Comparison of ENCODE assay signal across 1 cellular context in genomic region chr1:155174334-155175280, GRCh38.
A peak's percentile ranks its signal among the peaks of the same experiment; 100 is the strongest.
TF ChIP-seq lines count a peak whose summit lies in the region.

No MANE protein-coding gene starts in this region.

TF ChIP-seq in K562, 482 proteins besides CTCF, POLR2A, EP300 and RAD21:
- TF ChIP-seq SNIP1 (IDR thresholded peaks at IDR 0.05; ENCODE audit: low read depth) (no peak), REST (CRISPR knock-in tag; IDR thresholded peaks at IDR 0.05; ENCODE audit: low read depth) (no peak), ZNF830 (CRISPR knock-in tag; IDR thresholded peaks at IDR 0.05) (no peak), RFX1 (IDR thresholded peaks at IDR 0.05) (peak; percentile 88), TAF9B (IDR thresholded peaks at IDR 0.05; ENCODE audit: partially characterized antibody) (no peak), ELF4 (CRISPR knock-in tag; IDR thresholded peaks at IDR 0.05) (no peak), RHOXF2B (CRISPR knock-in tag; conservative IDR thresholded peaks at IDR 0.05) (no peak), MTA3 (IDR thresholded peaks at IDR 0.05; ENCODE audit: borderline replicate concordance) (no peak), HIVEP1 (CRISPR knock-in tag; IDR thresholded peaks at IDR 0.05) (no peak), SIRT6 (IDR thresholded peaks at IDR 0.05; ENCODE audit: low read depth, low read length) (no peak), ZBTB7A (IDR thresholded peaks at IDR 0.05; ENCODE audit: borderline replicate concordance, control insufficient read depth, low read depth, low read length) (peak; percentile 37; the same call in 1 of the 2 replicates), KDM1A (IDR thresholded peaks at IDR 0.05) (0 out of 4 replicates have a peak, but pooled peaks of 1 of the 2 experiments have one; percentile 8), HOMEZ (CRISPR knock-in tag; IDR thresholded peaks at IDR 0.05) (no peak), ZBTB49 (CRISPR knock-in tag; IDR thresholded peaks at IDR 0.05; ENCODE audit: borderline replicate concordance) (no peak), TBP (optimal IDR thresholded peaks at IDR 0.05; ENCODE audit: low read depth, low read length) (no peak), JUN (IDR thresholded peaks at IDR 0.05; ENCODE audit: borderline replicate concordance, low read depth, low read length) (no peak), JUN (CRISPR knock-in tag; IDR thresholded peaks at IDR 0.05; ENCODE audit: borderline replicate concordance) (no peak), CBFA2T2 (conservative IDR thresholded peaks at IDR 0.05) (no peak), ZNF140 (CRISPR knock-in tag; IDR thresholded peaks at IDR 0.05) (no peak), ZNF583 (CRISPR knock-in tag; IDR thresholded peaks at IDR 0.05) (no peak), ZBTB43 (CRISPR knock-in tag; IDR thresholded peaks at IDR 0.05) (no peak), ETV5 (CRISPR knock-in tag; IDR thresholded peaks at IDR 0.05; ENCODE audit: low read depth) (no peak), ZBED1 (IDR thresholded peaks at IDR 0.05) (no peak), NFYB (IDR thresholded peaks at IDR 0.05; ENCODE audit: extremely low read depth, insufficient read length) (no peak), SPI1 (IDR thresholded peaks at IDR 0.05; ENCODE audit: borderline replicate concordance, low read depth, low read length) (0 out of 2 replicates have a peak, but pooled peaks have one; percentile 13), SAP30 (IDR thresholded peaks at IDR 0.05; ENCODE audit: borderline replicate concordance, insufficient read depth, low read depth, low read length, poor library complexity, severe bottlenecking) (no peak), ZNF41 (CRISPR knock-in tag; conservative IDR thresholded peaks at IDR 0.05) (no peak), VEZF1 (CRISPR knock-in tag; IDR thresholded peaks at IDR 0.05) (peak; percentile 46; the same call in 1 of the 2 replicates), BRD4 (IDR thresholded peaks at IDR 0.05) (no peak), SRSF9 (IDR thresholded peaks at IDR 0.05; ENCODE audit: borderline replicate concordance, low read depth, low read length) (no peak), ZNF232 (CRISPR knock-in tag; IDR thresholded peaks at IDR 0.05) (no peak), ZBTB11 (CRISPR knock-in tag; IDR thresholded peaks at IDR 0.05) (no peak), SMARCE1 (IDR thresholded peaks at IDR 0.05) (no peak), ZNF740 (CRISPR knock-in tag; IDR thresholded peaks at IDR 0.05) (peak; percentile 64; the same call in 1 of the 2 replicates), ZNF740 (tag; IDR thresholded peaks at IDR 0.05) (no peak), ZNF3 (CRISPR knock-in tag; IDR thresholded peaks at IDR 0.05) (no peak), NFIC (IDR thresholded peaks at IDR 0.05) (0 out of 2 replicates have a peak, but pooled peaks have one; percentile 49), CGGBP1 (CRISPR knock-in tag; IDR thresholded peaks at IDR 0.05) (no peak), NR3C1 (CRISPR knock-in tag; IDR thresholded peaks at IDR 0.05) (no peak), BDP1 (IDR thresholded peaks at IDR 0.05; ENCODE audit: insufficient read depth, insufficient read length) (no peak), DLX4 (CRISPR knock-in tag; IDR thresholded peaks at IDR 0.05) (no peak), ZBTB2 (IDR thresholded peaks at IDR 0.05) (no peak), STAG1 (CRISPR knock-in tag; IDR thresholded peaks at IDR 0.05; ENCODE audit: borderline replicate concordance) (no peak)
